Comparison of ENCODE assay signal across 4 cellular contexts in genomic region chr1:160714047-160714648, GRCh38. TPM values are rescaled to one million over a fixed set of nuclear protein-coding genes. Genes with fewer than 3 reads are reported as not detected.
"Had no signal": no experiment of that assay in that cellular context is flagged by ENCODE, and none has a peak within 500 bp of the region (broad histone marks: within the 10 kb centered on the region; RNA-seq: fewer than 3 reads in every experiment).

No MANE protein-coding gene starts in this region.

RNA-seq across cellular contexts. Expression of gene CD48, which starts 2.5 kb away (rescaled TPM):
- total RNA-seq: chondrocyte, dermis blood vessel endothelial cell, glomerular endothelial cell, smooth muscle cell had no signal

RNA-seq across cellular contexts. Expression of gene SLAMF7, which starts 24.9 kb away (rescaled TPM):
- total RNA-seq: chondrocyte, dermis blood vessel endothelial cell, glomerular endothelial cell, smooth muscle cell had no signal
- polyA plus RNA-seq: smooth muscle cell had no signal
